In the genomic region with DNA sequence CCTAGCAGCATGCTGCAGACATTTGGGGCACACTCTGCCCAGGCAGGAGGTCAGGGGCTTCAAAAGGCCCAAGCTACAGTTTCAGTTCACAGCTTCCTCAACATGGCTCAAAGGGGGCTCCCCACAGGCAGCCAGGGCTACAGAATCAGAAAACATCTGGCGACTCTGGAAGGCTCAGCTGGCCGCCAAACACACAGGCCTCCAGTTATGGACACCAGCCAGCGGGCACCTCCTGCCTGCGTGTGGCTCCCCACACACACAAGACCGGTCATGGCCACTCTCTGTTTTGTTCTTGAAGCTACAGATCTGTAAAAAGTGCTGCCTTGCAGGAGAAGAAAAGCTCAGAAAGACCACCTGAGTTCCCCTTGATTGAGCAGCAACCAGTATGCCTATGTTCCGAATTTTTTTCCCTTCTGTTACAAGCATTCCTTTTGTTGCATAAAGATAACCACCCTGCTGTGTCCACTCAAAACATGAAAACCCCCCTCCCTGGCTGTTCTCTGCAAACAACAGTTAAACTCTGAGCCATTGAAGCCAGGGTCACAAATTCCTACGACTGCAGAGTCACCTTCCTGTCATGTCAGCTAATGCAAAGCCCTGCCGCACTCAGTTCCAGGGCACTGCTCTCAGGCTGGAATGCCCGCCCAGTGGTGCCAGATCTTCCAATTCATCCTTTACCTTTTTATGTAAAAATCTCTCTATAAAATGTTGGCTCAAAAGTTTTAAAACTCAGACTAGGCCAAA, we compare ENCODE assay signal across 18 cellular contexts. TPM values are rescaled to one million over a fixed set of nuclear protein-coding genes. Genes with fewer than 3 reads are reported as not detected.
DNase-seq lines count a peak whose midpoint lies in the region; ATAC-seq, FAIRE-seq and TF ChIP-seq lines count a peak whose summit lies in the region.
"Had no signal": no experiment of that assay in that cellular context is flagged by ENCODE, and none has a peak within 500 bp of the region (broad histone marks: within the 10 kb centered on the region; RNA-seq: fewer than 3 reads in every experiment).

No MANE protein-coding gene starts in this region.

- TF ChIP-seq CTCF in liver (IDR thresholded peaks at IDR 0.05; ENCODE audit: low read depth, low read length, missing input control) (no peak), GM13977 (IDR thresholded peaks at IDR 0.05; ENCODE audit: extremely low read depth, insufficient read depth, missing control alignments) (no peak)

- no peak for ATAC-seq in HG03045 (IDR thresholded peaks at IDR 0.05; ENCODE audit: unreplicated experiment)
- ATAC-seq: stimulated activated memory B cell treated with anti-CD40 and anti-IgM and Interleukin-4, amounts not matched to agents 10 μg/mL and 1 μg/mL and 100 μg/mL, for 72 hours had no signal

- no peak overlapping the region for H3K9ac ChIP-seq in liver (ENCODE audit: low read depth in 1 of 2, low read length in 2 of 2)
- H3K9ac ChIP-seq: KMS-11 had no signal

- H3K4me1 ChIP-seq in liver (ENCODE audit: control insufficient read depth in 4 of 4, insufficient read depth in 4 of 4, low read length in 3 of 4): peaks cover 18 to 62% (median 48%) of the 10 kb centered on the region in 4 donors
- H3K4me1 ChIP-seq: HAP-1 had no signal

- no peak for FAIRE-seq in HTR-8/SVneo (lab: Jason Lieb, UNC)
- FAIRE-seq: A204.1, GM19239 had no signal

- peak; percentile 42 for DNase-seq in activated effector memory CD4-positive, alpha-beta T cell treated with anti-CD3 and anti-CD28 coated beads, Interleukin-2, amount 50 U/mL, for 16 hours
- no peak for DNase-seq in activated effector memory CD4-positive, alpha-beta T cell treated with Interleukin-2 at 50 U/mL for 16 hours
- DNase-seq in fibroblast of gingiva (ENCODE audit: low read depth) (peak; percentile 13), GM13977 (ENCODE audit: low spot score) (no peak), kidney glomerular epithelial cell (lab: John Stamatoyannopoulos, UW) (no peak), HTR-8/SVneo (ENCODE audit: insufficient read length, low spot score) (no peak)
- DNase-seq: activated CD8-positive, alpha-beta memory T cell treated with anti-CD3 and anti-CD28 coated beads, Interleukin-2, amount 50 U/mL, for 48 hours; Calu3; NCI-H2227 treated with DMSO at 0.1 percent for 48 hours; occipital lobe had no signal

- H3K27me3 ChIP-seq in liver (ENCODE audit: control insufficient read depth in 4 of 4, insufficient read depth in 4 of 4, low read length in 3 of 4): no peaks in the 10 kb centered on the region

- no peak overlapping the region for H3K4me3 ChIP-seq in liver (ENCODE audit: low read depth in 1 of 3, low read length in 3 of 3)
- H3K4me3 ChIP-seq: HAP-1 had no signal

- in situ Hi-C loops in GM13977 (cut with MboI; ENCODE audit: low pct_unique_long_range_greater_than_20kb, low sequenced_read_pairs, unreplicated experiment): no loop called here

- H3K9me3 ChIP-seq in liver (ENCODE audit: control insufficient read depth in 4 of 4, low read length in 3 of 4): peaks cover 0 to 2% (median 0%) of the 10 kb centered on the region in 4 donors
- H3K9me3 ChIP-seq: HAP-1 had no signal

- 51% methylated on average over 9 of the region's 9 CpGs for WGBS in liver

- H3K36me3 ChIP-seq in liver (ENCODE audit: control insufficient read depth in 4 of 4, insufficient read depth in 3 of 4, low read depth in 1 of 4, low read length in 3 of 4): no peaks in the 10 kb centered on the region
- H3K36me3 ChIP-seq: HAP-1 had no signal

- H3K27ac ChIP-seq in liver (ENCODE audit: low read depth in 1 of 2, low read length in 2 of 2): peak overlapping the region; percentile 60 to 64

- TF ChIP-seq RAD21 in liver (IDR thresholded peaks at IDR 0.05): no peak

TF ChIP-seq in liver, 16 proteins besides CTCF, POLR2A, EP300 and RAD21:
- no peak for TF ChIP-seq JUND (IDR thresholded peaks at IDR 0.05)
- TF ChIP-seq HNF4A (conservative IDR thresholded peaks at IDR 0.05): peak in 1 of 2 donors; percentile 7
- TF ChIP-seq FOXA2 (IDR thresholded peaks at IDR 0.05): no peak
- TF ChIP-seq RXRA (IDR thresholded peaks at IDR 0.05): no peak
TF ChIP-seq in liver: peak in this region for 1.

RNA-seq across cellular contexts. Expression of gene VSTM4, which starts 33.6 kb away (rescaled TPM):
- total RNA-seq in liver: 1 to 10 TPM; 1.0 to 3.0 TPM
- 1 to 10 TPM; 1.1 to 3.1 TPM for polyA plus RNA-seq in liver
- total RNA-seq: Calu3 had no signal

RNA-seq across cellular contexts. Expression of gene FAM170B, which starts 52.1 kb away (rescaled TPM):
- not detected for total RNA-seq in liver
- not detected for polyA plus RNA-seq in liver
- total RNA-seq: aorta, Calu3, occipital lobe had no signal
- polyA plus RNA-seq: aorta had no signal

Comparison
In these comparisons a context has a peak if more than half of its experiments do, and no peak if none do; other contexts are left out.
1. DNase-seq: peak in activated effector memory CD4-positive, alpha-beta T cell treated with anti-CD3 and anti-CD28 coated beads, Interleukin-2, amount 50 U/mL, for 16 hours (single experiment) and fibroblast of gingiva (single experiment); none in activated effector memory CD4-positive, alpha-beta T cell treated with Interleukin-2 at 50 U/mL for 16 hours (single experiment), GM13977 (single experiment), kidney glomerular epithelial cell (single experiment) and HTR-8/SVneo (single experiment).